1 cellular context compared by ENCODE assay signal in genomic region chr12:123270380-123271181, GRCh38.
TF ChIP-seq lines count a peak whose summit lies in the region.

No MANE protein-coding gene starts in this region.

TF ChIP-seq in HEK293, 187 proteins besides CTCF, POLR2A, EP300 and RAD21 (continued from another document and continues in another):
- TF ChIP-seq ZNF645 (tag by site-specific recombination; IDR thresholded peaks at IDR 0.05) (no peak), ZNF2 (tag by site-specific recombination; IDR thresholded peaks at IDR 0.05) (no peak), SP2 (tag by site-specific recombination; IDR thresholded peaks at IDR 0.05) (peak; percentile 37; the same call in 1 of the 2 replicates), ZNF585B (tag by site-specific recombination; IDR thresholded peaks at IDR 0.05) (no peak), GLIS2 (tag by site-specific recombination; IDR thresholded peaks at IDR 0.05) (peak; percentile 91), ZNF701 (tag by site-specific recombination; IDR thresholded peaks at IDR 0.05) (no peak), ZNF449 (tag by site-specific recombination; IDR thresholded peaks at IDR 0.05) (no peak), ZNF274 (IDR thresholded peaks at IDR 0.05; ENCODE audit: low read length) (no peak), ZNF274 (tag by site-specific recombination; IDR thresholded peaks at IDR 0.05; ENCODE audit: borderline replicate concordance) (no peak), ZNF549 (tag by site-specific recombination; IDR thresholded peaks at IDR 0.05) (no peak), MZF1 (tag by site-specific recombination; IDR thresholded peaks at IDR 0.05; ENCODE audit: borderline replicate concordance) (no peak), KLF16 (tag by site-specific recombination; IDR thresholded peaks at IDR 0.05) (peak; percentile 32; the same call in 1 of the 2 replicates), ZNF629 (tag by site-specific recombination; IDR thresholded peaks at IDR 0.05) (peak; percentile 41; the same call in 1 of the 2 replicates), HOXD13 (CRISPR knock-in tag; IDR thresholded peaks at IDR 0.05; ENCODE audit: borderline replicate concordance) (no peak), ZNF280D (tag by site-specific recombination; IDR thresholded peaks at IDR 0.05) (no peak), ZNF561 (tag by site-specific recombination; IDR thresholded peaks at IDR 0.05; ENCODE audit: borderline replicate concordance) (0 out of 2 replicates have a peak, but pooled peaks have one; percentile 37), ZNF202 (tag by site-specific recombination; IDR thresholded peaks at IDR 0.05; ENCODE audit: borderline replicate concordance) (no peak), ZNF660 (tag by site-specific recombination; IDR thresholded peaks at IDR 0.05) (no peak), ZNF548 (tag by site-specific recombination; IDR thresholded peaks at IDR 0.05) (no peak), ATF2 (tag by site-specific recombination; IDR thresholded peaks at IDR 0.05; ENCODE audit: low read depth) (no peak), INSM2 (tag by site-specific recombination; IDR thresholded peaks at IDR 0.05) (no peak), ZNF280C (tag by site-specific recombination; IDR thresholded peaks at IDR 0.05) (no peak), ZNF223 (tag by site-specific recombination; IDR thresholded peaks at IDR 0.05) (no peak), ZBTB20 (tag by site-specific recombination; IDR thresholded peaks at IDR 0.05) (peak; percentile 93), ZNF843 (tag by site-specific recombination; IDR thresholded peaks at IDR 0.05) (no peak), ZNF747 (tag by site-specific recombination; IDR thresholded peaks at IDR 0.05) (no peak), ZNF704 (tag by site-specific recombination; IDR thresholded peaks at IDR 0.05) (no peak), ZNF658 (tag by site-specific recombination; IDR thresholded peaks at IDR 0.05) (no peak), ZNF488 (tag by site-specific recombination; IDR thresholded peaks at IDR 0.05) (no peak), ZNF626 (tag by site-specific recombination; IDR thresholded peaks at IDR 0.05) (no peak), SP7 (tag by site-specific recombination; IDR thresholded peaks at IDR 0.05) (no peak), ZNF335 (tag by site-specific recombination; conservative IDR thresholded peaks at IDR 0.05) (peak; percentile 86), ZNF560 (tag by site-specific recombination; IDR thresholded peaks at IDR 0.05; ENCODE audit: borderline replicate concordance) (no peak), ZNF248 (tag by site-specific recombination; IDR thresholded peaks at IDR 0.05) (no peak), ZNF521 (tag by site-specific recombination; IDR thresholded peaks at IDR 0.05) (no peak), SP3 (tag by site-specific recombination; IDR thresholded peaks at IDR 0.05) (peak; percentile 45), ZNF768 (tag by site-specific recombination; IDR thresholded peaks at IDR 0.05) (no peak), SCRT2 (tag by site-specific recombination; IDR thresholded peaks at IDR 0.05) (no peak), ZNF140 (tag by site-specific recombination; IDR thresholded peaks at IDR 0.05) (peak; percentile 38; the same call in 1 of the 2 replicates), SALL2 (tag by site-specific recombination; IDR thresholded peaks at IDR 0.05; ENCODE audit: borderline replicate concordance) (no peak), ZBTB44 (tag by site-specific recombination; IDR thresholded peaks at IDR 0.05) (no peak), PRDM10 (tag by site-specific recombination; IDR thresholded peaks at IDR 0.05) (no peak), KLF8 (tag by site-specific recombination; IDR thresholded peaks at IDR 0.05) (peak; percentile 33), ZSCAN4 (tag by site-specific recombination; IDR thresholded peaks at IDR 0.05) (no peak)
